ENCODE assay signal across 1 cellular context in the genomic region with DNA sequence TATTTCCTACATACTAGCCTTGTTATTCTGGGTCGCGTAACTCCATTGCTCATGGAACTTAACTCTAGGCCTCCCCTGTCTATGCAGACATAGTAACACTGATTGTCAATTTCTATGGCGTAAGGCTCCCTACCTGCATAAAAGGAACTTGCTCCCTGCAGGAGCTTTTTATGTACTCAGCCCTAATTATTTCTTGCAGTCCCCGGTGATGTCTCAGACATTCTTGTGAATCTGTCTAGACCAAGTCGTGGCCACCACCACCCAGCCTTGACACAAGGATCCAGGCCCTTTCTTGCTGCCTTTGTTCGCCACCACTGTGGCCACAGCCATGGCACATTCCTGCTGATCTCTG.
TF ChIP-seq lines count a peak whose summit lies in the region.

No MANE protein-coding gene starts in this region.

TF ChIP-seq in GM23338, 12 proteins besides CTCF, POLR2A, EP300 and RAD21 (continued from another document):
- TF ChIP-seq, protein P1, sequence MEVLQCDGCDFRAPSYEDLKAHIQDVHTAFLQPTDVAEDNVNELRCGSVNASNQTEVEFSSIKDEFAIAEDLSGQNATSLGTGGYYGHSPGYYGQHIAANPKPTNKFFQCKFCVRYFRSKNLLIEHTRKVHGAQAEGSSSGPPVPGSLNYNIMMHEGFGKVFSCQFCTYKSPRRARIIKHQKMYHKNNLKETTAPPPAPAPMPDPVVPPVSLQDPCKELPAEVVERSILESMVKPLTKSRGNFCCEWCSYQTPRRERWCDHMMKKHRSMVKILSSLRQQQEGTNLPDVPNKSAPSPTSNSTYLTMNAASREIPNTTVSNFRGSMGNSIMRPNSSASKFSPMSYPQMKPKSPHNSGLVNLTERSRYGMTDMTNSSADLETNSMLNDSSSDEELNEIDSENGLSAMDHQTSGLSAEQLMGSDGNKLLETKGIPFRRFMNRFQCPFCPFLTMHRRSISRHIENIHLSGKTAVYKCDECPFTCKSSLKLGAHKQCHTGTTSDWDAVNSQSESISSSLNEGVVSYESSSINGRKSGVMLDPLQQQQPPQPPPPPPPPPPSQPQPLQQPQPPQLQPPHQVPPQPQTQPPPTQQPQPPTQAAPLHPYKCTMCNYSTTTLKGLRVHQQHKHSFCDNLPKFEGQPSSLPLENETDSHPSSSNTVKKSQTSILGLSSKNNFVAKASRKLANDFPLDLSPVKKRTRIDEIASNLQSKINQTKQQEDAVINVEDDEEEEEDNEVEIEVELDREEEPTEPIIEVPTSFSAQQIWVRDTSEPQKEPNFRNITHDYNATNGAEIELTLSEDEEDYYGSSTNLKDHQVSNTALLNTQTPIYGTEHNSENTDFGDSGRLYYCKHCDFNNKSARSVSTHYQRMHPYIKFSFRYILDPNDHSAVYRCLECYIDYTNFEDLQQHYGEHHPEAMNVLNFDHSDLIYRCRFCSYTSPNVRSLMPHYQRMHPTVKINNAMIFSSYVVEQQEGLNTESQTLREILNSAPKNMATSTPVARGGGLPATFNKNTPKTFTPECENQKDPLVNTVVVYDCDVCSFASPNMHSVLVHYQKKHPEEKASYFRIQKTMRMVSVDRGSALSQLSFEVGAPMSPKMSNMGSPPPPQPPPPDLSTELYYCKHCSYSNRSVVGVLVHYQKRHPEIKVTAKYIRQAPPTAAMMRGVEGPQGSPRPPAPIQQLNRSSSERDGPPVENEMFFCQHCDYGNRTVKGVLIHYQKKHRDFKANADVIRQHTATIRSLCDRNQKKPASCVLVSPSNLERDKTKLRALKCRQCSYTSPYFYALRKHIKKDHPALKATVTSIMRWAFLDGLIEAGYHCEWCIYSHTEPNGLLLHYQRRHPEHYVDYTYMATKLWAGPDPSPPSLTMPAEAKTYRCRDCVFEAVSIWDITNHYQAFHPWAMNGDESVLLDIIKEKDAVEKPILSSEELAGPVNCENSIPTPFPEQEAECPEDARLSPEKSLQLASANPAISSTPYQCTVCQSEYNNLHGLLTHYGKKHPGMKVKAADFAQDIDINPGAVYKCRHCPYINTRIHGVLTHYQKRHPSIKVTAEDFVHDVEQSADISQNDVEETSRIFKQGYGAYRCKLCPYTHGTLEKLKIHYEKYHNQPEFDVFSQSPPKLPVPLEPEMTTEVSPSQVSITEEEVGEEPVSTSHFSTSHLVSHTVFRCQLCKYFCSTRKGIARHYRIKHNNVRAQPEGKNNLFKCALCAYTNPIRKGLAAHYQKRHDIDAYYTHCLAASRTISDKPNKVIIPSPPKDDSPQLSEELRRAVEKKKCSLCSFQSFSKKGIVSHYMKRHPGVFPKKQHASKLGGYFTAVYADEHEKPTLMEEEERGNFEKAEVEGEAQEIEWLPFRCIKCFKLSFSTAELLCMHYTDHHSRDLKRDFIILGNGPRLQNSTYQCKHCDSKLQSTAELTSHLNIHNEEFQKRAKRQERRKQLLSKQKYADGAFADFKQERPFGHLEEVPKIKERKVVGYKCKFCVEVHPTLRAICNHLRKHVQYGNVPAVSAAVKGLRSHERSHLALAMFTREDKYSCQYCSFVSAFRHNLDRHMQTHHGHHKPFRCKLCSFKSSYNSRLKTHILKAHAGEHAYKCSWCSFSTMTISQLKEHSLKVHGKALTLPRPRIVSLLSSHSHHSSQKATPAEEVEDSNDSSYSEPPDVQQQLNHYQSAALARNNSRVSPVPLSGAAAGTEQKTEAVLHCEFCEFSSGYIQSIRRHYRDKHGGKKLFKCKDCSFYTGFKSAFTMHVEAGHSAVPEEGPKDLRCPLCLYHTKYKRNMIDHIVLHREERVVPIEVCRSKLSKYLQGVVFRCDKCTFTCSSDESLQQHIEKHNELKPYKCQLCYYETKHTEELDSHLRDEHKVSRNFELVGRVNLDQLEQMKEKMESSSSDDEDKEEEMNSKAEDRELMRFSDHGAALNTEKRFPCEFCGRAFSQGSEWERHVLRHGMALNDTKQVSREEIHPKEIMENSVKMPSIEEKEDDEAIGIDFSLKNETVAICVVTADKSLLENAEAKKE (CRISPR knock-in tag; IDR thresholded peaks at IDR 0.05): no peak
- TF ChIP-seq, protein P2, sequence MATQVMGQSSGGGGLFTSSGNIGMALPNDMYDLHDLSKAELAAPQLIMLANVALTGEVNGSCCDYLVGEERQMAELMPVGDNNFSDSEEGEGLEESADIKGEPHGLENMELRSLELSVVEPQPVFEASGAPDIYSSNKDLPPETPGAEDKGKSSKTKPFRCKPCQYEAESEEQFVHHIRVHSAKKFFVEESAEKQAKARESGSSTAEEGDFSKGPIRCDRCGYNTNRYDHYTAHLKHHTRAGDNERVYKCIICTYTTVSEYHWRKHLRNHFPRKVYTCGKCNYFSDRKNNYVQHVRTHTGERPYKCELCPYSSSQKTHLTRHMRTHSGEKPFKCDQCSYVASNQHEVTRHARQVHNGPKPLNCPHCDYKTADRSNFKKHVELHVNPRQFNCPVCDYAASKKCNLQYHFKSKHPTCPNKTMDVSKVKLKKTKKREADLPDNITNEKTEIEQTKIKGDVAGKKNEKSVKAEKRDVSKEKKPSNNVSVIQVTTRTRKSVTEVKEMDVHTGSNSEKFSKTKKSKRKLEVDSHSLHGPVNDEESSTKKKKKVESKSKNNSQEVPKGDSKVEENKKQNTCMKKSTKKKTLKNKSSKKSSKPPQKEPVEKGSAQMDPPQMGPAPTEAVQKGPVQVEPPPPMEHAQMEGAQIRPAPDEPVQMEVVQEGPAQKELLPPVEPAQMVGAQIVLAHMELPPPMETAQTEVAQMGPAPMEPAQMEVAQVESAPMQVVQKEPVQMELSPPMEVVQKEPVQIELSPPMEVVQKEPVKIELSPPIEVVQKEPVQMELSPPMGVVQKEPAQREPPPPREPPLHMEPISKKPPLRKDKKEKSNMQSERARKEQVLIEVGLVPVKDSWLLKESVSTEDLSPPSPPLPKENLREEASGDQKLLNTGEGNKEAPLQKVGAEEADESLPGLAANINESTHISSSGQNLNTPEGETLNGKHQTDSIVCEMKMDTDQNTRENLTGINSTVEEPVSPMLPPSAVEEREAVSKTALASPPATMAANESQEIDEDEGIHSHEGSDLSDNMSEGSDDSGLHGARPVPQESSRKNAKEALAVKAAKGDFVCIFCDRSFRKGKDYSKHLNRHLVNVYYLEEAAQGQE (IDR thresholded peaks at IDR 0.05; ENCODE audit: unreplicated experiment): no peak
- no peak for TF ChIP-seq ZNF331 (CRISPR knock-in tag; IDR thresholded peaks at IDR 0.05; ENCODE audit: low read depth)
